In the genomic region with DNA sequence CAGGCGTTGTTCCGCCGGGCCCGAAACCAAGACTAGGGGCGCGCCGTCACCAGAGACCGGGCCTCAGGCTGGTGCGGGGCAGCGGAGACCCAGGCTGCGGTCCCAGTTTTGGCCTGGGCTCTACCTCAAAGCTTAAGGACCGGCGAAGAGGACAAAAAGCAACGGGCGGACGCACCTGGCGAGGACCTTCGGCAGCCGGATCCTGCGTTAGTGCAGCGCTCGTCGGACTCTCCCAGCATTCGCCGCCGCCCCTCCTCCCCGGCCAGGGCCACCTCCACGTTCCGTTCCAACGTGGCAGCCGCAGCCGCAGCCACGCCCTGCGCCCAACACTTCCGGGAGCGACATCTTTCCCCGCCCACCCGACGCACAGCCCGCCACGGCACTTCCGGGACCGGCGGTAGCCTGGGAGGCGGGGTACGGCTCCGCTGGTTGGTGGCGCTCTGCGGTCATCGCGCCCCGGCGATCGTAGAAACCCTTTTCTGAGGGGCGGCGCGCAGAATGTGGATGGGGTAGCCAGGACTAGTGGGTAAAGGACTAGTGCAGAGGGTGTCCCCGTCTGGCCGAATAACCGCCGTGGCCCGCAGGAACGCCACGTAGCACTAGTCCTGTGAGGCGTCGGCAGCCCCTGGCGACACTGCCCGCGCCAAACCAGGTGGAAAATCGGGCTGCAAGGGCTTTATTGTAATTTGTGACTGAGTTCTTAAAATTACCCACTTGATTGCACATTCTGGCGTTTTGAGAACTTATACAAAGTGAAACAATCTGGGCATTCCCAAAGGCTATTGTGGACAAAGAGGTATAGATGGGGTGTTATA, we compare ENCODE assay signal across 1 cellular context.
TF ChIP-seq lines count a peak whose summit lies in the region.

A gene with protein sequence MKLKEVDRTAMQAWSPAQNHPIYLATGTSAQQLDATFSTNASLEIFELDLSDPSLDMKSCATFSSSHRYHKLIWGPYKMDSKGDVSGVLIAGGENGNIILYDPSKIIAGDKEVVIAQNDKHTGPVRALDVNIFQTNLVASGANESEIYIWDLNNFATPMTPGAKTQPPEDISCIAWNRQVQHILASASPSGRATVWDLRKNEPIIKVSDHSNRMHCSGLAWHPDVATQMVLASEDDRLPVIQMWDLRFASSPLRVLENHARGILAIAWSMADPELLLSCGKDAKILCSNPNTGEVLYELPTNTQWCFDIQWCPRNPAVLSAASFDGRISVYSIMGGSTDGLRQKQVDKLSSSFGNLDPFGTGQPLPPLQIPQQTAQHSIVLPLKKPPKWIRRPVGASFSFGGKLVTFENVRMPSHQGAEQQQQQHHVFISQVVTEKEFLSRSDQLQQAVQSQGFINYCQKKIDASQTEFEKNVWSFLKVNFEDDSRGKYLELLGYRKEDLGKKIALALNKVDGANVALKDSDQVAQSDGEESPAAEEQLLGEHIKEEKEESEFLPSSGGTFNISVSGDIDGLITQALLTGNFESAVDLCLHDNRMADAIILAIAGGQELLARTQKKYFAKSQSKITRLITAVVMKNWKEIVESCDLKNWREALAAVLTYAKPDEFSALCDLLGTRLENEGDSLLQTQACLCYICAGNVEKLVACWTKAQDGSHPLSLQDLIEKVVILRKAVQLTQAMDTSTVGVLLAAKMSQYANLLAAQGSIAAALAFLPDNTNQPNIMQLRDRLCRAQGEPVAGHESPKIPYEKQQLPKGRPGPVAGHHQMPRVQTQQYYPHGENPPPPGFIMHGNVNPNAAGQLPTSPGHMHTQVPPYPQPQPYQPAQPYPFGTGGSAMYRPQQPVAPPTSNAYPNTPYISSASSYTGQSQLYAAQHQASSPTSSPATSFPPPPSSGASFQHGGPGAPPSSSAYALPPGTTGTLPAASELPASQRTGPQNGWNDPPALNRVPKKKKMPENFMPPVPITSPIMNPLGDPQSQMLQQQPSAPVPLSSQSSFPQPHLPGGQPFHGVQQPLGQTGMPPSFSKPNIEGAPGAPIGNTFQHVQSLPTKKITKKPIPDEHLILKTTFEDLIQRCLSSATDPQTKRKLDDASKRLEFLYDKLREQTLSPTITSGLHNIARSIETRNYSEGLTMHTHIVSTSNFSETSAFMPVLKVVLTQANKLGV (minus strand): TSS at position 241 of the 815 bp plus-strand sequence. CDS start 9,217 bp downstream, outside the sequence.

TF ChIP-seq in HepG2, 621 proteins besides CTCF, POLR2A, EP300 and RAD21 (continued from another document and continues in another):
- TF ChIP-seq, protein P1, sequence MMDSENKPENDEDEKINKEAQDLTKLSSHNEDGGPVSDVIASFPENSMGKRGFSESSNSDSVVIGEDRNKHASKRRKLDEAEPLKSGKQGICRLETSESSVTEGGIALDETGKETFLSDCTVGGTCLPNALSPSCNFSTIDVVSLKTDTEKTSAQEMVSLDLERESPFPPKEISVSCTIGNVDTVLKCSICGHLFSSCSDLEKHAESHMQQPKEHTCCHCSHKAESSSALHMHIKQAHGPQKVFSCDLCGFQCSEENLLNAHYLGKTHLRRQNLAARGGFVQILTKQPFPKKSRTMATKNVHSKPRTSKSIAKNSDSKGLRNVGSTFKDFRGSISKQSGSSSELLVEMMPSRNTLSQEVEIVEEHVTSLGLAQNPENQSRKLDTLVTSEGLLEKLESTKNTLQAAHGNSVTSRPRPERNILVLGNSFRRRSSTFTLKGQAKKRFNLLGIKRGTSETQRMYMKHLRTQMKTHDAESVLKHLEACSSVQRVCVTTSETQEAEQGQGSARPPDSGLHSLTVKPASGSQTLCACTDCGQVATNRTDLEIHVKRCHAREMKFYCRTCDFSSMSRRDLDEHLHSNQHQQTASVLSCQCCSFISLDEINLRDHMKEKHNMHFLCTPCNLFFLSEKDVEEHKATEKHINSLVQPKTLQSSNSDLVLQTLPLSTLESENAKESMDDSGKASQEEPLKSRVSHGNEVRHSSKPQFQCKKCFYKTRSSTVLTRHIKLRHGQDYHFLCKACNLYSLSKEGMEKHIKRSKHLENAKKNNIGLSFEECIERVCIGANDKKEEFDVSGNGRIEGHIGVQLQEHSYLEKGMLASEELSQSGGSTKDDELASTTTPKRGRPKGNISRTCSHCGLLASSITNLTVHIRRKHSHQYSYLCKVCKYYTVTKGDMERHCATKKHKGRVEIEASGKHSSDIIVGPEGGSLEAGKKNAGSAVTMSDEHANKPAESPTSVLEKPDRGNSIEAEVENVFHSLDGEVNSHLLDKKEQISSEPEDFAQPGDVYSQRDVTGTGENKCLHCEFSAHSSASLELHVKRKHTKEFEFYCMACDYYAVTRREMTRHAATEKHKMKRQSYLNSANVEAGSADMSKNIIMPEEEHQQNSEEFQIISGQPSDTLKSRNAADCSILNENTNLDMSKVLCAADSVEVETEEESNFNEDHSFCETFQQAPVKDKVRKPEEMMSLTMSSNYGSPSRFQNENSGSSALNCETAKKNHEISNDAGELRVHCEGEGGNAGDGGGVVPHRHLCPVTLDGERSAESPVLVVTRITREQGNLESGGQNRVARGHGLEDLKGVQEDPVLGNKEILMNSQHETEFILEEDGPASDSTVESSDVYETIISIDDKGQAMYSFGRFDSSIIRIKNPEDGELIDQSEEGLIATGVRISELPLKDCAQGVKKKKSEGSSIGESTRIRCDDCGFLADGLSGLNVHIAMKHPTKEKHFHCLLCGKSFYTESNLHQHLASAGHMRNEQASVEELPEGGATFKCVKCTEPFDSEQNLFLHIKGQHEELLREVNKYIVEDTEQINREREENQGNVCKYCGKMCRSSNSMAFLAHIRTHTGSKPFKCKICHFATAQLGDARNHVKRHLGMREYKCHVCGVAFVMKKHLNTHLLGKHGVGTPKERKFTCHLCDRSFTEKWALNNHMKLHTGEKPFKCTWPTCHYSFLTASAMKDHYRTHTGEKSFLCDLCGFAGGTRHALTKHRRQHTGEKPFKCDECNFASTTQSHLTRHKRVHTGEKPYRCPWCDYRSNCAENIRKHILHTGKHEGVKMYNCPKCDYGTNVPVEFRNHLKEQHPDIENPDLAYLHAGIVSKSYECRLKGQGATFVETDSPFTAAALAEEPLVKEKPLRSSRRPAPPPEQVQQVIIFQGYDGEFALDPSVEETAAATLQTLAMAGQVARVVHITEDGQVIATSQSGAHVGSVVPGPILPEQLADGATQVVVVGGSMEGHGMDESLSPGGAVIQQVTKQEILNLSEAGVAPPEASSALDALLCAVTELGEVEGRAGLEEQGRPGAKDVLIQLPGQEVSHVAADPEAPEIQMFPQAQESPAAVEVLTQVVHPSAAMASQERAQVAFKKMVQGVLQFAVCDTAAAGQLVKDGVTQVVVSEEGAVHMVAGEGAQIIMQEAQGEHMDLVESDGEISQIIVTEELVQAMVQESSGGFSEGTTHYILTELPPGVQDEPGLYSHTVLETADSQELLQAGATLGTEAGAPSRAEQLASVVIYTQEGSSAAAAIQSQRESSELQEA (CRISPR knock-in tag; IDR thresholded peaks at IDR 0.05; ENCODE audit: not compliant biosample characterization) = peak; percentile 91
- TF ChIP-seq STAG1 (CRISPR knock-in tag; IDR thresholded peaks at IDR 0.05) (peak; percentile 18; the same call in 1 of the 2 replicates), ZNF678 (CRISPR knock-in tag; IDR thresholded peaks at IDR 0.05) (no peak), RORA (CRISPR knock-in tag; IDR thresholded peaks at IDR 0.05) (no peak), REL (CRISPR knock-in tag; conservative IDR thresholded peaks at IDR 0.05) (peak; percentile 88; the same call in 1 of the 2 replicates), TCF7 (IDR thresholded peaks at IDR 0.05; ENCODE audit: low read depth) (0 out of 2 replicates have a peak, but pooled peaks have one; percentile 4), ZNF224 (CRISPR knock-in tag; IDR thresholded peaks at IDR 0.05) (peak; percentile 80), ZNF234 (CRISPR knock-in tag; conservative IDR thresholded peaks at IDR 0.05) (no peak), SPEN (CRISPR knock-in tag; IDR thresholded peaks at IDR 0.05; ENCODE audit: low read depth) (peak; percentile 97), HNF4A (CRISPR knock-in tag; IDR thresholded peaks at IDR 0.05) (peak; percentile 51), KDM5B (CRISPR knock-in tag; IDR thresholded peaks at IDR 0.05; ENCODE audit: borderline replicate concordance) (peak; percentile 97; the same call in 1 of the 2 replicates), ADNP (CRISPR knock-in tag; IDR thresholded peaks at IDR 0.05) (no peak), GATA4 (IDR thresholded peaks at IDR 0.05; ENCODE audit: borderline replicate concordance, low read depth) (no peak), RELA (CRISPR knock-in tag; IDR thresholded peaks at IDR 0.05) (0 out of 2 replicates have a peak, but pooled peaks have one; percentile 37), REPIN1 (CRISPR knock-in tag; IDR thresholded peaks at IDR 0.05; ENCODE audit: borderline replicate concordance, low read depth) (peak; percentile 98), ZNF225 (CRISPR knock-in tag; IDR thresholded peaks at IDR 0.05) (peak; percentile 87), U2AF1 (optimal IDR thresholded peaks at IDR 0.05; ENCODE audit: low read depth, low read length) (peak; percentile 46), PHF8 (CRISPR knock-in tag; IDR thresholded peaks at IDR 0.05) (peak; percentile 98), MTF1 (CRISPR knock-in tag; IDR thresholded peaks at IDR 0.05) (no peak), ZNF619 (CRISPR knock-in tag; IDR thresholded peaks at IDR 0.05) (peak; percentile 78), EZH2 (conservative IDR thresholded peaks at IDR 0.05; ENCODE audit: low read depth, low read length) (no peak), RFXAP (CRISPR knock-in tag; IDR thresholded peaks at IDR 0.05; ENCODE audit: borderline replicate concordance) (peak; percentile 45; the same call in 1 of the 2 replicates), ZNF777 (CRISPR knock-in tag; IDR thresholded peaks at IDR 0.05) (no peak), HNRNPUL1 (IDR thresholded peaks at IDR 0.05; ENCODE audit: low read depth, low read length) (no peak), ZNF501 (CRISPR knock-in tag; IDR thresholded peaks at IDR 0.05) (peak; percentile 94), SP2 (CRISPR knock-in tag; IDR thresholded peaks at IDR 0.05) (peak; percentile 77), NR2C2 (CRISPR knock-in tag; IDR thresholded peaks at IDR 0.05; ENCODE audit: borderline replicate concordance) (peak; percentile 78; the same call in 1 of the 2 replicates)
- TF ChIP-seq, protein P2, sequence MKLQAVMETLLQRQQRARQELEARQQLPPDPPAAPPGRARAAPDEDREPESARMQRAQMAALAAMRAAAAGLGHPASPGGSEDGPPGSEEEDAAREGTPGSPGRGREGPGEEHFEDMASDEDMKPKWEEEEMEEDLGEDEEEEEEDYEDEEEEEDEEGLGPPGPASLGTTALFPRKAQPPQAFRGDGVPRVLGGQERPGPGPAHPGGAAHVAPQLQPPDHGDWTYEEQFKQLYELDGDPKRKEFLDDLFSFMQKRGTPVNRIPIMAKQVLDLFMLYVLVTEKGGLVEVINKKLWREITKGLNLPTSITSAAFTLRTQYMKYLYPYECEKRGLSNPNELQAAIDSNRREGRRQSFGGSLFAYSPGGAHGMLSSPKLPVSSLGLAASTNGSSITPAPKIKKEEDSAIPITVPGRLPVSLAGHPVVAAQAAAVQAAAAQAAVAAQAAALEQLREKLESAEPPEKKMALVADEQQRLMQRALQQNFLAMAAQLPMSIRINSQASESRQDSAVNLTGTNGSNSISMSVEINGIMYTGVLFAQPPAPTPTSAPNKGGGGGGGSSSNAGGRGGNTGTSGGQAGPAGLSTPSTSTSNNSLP (IDR thresholded peaks at IDR 0.05; ENCODE audit: low read depth, low read length) = peak; percentile 36; the same call in 1 of the 2 replicates
- TF ChIP-seq, protein P3, sequence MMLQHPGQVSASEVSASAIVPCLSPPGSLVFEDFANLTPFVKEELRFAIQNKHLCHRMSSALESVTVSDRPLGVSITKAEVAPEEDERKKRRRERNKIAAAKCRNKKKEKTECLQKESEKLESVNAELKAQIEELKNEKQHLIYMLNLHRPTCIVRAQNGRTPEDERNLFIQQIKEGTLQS (CRISPR knock-in tag; IDR thresholded peaks at IDR 0.05) = no peak; the same call in 1 of the 2 replicates
- TF ChIP-seq, protein P4, sequence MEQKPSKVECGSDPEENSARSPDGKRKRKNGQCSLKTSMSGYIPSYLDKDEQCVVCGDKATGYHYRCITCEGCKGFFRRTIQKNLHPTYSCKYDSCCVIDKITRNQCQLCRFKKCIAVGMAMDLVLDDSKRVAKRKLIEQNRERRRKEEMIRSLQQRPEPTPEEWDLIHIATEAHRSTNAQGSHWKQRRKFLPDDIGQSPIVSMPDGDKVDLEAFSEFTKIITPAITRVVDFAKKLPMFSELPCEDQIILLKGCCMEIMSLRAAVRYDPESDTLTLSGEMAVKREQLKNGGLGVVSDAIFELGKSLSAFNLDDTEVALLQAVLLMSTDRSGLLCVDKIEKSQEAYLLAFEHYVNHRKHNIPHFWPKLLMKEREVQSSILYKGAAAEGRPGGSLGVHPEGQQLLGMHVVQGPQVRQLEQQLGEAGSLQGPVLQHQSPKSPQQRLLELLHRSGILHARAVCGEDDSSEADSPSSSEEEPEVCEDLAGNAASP (CRISPR knock-in tag; IDR thresholded peaks at IDR 0.05; ENCODE audit: borderline replicate concordance) = peak; percentile 56; the same call in 1 of the 2 replicates
- TF ChIP-seq, protein P5, sequence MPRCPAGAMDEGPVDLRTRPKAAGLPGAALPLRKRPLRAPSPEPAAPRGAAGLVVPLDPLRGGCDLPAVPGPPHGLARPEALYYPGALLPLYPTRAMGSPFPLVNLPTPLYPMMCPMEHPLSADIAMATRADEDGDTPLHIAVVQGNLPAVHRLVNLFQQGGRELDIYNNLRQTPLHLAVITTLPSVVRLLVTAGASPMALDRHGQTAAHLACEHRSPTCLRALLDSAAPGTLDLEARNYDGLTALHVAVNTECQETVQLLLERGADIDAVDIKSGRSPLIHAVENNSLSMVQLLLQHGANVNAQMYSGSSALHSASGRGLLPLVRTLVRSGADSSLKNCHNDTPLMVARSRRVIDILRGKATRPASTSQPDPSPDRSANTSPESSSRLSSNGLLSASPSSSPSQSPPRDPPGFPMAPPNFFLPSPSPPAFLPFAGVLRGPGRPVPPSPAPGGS (CRISPR knock-in tag; IDR thresholded peaks at IDR 0.05) = peak; percentile 88; the same call in 1 of the 2 replicates
- TF ChIP-seq, protein P6, sequence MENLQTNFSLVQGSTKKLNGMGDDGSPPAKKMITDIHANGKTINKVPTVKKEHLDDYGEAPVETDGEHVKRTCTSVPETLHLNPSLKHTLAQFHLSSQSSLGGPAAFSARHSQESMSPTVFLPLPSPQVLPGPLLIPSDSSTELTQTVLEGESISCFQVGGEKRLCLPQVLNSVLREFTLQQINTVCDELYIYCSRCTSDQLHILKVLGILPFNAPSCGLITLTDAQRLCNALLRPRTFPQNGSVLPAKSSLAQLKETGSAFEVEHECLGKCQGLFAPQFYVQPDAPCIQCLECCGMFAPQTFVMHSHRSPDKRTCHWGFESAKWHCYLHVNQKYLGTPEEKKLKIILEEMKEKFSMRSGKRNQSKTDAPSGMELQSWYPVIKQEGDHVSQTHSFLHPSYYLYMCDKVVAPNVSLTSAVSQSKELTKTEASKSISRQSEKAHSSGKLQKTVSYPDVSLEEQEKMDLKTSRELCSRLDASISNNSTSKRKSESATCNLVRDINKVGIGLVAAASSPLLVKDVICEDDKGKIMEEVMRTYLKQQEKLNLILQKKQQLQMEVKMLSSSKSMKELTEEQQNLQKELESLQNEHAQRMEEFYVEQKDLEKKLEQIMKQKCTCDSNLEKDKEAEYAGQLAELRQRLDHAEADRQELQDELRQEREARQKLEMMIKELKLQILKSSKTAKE (CRISPR knock-in tag; IDR thresholded peaks at IDR 0.05; ENCODE audit: borderline replicate concordance) = no peak
- TF ChIP-seq, protein P7, sequence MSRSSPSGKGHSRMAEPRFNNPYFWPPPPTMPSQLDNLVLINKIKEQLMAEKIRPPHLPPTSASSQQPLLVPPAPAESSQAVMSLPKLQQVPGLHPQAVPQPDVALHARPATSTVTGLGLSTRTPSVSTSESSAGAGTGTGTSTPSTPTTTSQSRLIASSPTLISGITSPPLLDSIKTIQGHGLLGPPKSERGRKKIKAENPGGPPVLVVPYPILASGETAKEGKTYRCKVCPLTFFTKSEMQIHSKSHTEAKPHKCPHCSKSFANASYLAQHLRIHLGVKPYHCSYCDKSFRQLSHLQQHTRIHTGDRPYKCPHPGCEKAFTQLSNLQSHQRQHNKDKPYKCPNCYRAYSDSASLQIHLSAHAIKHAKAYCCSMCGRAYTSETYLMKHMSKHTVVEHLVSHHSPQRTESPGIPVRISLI (CRISPR knock-in tag; IDR thresholded peaks at IDR 0.05; ENCODE audit: borderline replicate concordance) = peak; percentile 46; the same call in 1 of the 2 replicates
